ENCODE assay signal across 20 cellular contexts in the genomic region with DNA sequence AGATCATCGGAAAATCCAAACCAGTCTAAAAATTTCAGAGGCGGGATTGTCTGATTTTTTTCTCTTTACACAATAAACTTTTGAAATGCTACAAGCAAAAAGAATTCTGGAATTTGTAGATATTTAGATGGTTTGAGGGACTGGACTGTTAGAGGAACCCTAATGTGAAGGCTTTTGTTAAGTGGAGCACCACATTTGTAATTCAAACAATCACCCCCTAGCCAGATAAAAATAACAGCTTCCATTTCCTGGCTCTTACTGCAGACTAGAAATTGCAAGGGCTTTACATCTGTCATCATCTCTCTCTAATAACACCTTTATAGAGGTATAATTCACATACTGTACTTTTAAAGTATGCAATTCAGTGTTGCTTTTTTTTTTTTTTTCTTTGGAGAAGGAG. TPM values are rescaled to one million over a fixed set of nuclear protein-coding genes. Genes with fewer than 3 reads are reported as not detected.
DNase-seq lines count a peak whose midpoint lies in the region; ATAC-seq, FAIRE-seq and TF ChIP-seq lines count a peak whose summit lies in the region.
"Had no signal": no experiment of that assay in that cellular context is flagged by ENCODE, and none has a peak within 500 bp of the region (broad histone marks: within the 10 kb centered on the region; RNA-seq: fewer than 3 reads in every experiment).

No MANE protein-coding gene starts in this region.

- no peak overlapping the region for H2BK5ac ChIP-seq in H9 (ENCODE audit: insufficient read length, low read length)

- no peak overlapping the region for H4K91ac ChIP-seq in H9 (ENCODE audit: insufficient read length, low read depth, low read length)

- H3K36me3 Mint-ChIP-seq in H9 (ENCODE audit: insufficient read depth in 1 of 3, low read depth in 3 of 3) (peaks cover 5 to 9% (median 5%) of the 10 kb centered on the region in 3 experiments; a peak in 4 of 7 replicates), endothelial cell (ENCODE audit: low read depth, unreplicated experiment) (peaks cover 7% of the 10 kb centered on the region)
- H3K36me3 Mint-ChIP-seq in effector memory CD8-positive, alpha-beta T cell (ENCODE audit: insufficient read depth): peaks cover 17% of the 10 kb centered on the region
- H3K36me3 Mint-ChIP-seq: IgD-negative memory B cell had no signal

- H3K14ac ChIP-seq in H9 (ENCODE audit: insufficient read depth, low read length): no peak overlapping the region

- H2BK15ac ChIP-seq in H9 (ENCODE audit: low read depth, low read length): no peak overlapping the region

- no peaks in the 10 kb centered on the region for H3K79me1 ChIP-seq in H9 (ENCODE audit: insufficient read depth, low read depth, low read length, poor library complexity, severe bottlenecking)

- no peak overlapping the region for H3K4me3 ChIP-seq in NT2/D1 (ENCODE audit: insufficient read length, low read depth)
- H3K4me3 ChIP-seq in neuron (ENCODE audit: low read length): no peak overlapping the region

- H3K27ac Mint-ChIP-seq in H9 (peak overlapping the region; percentile 89 to 99 (median 98)), endothelial cell (ENCODE audit: unreplicated experiment) (peak overlapping the region; percentile 53)
- H3K27ac Mint-ChIP-seq in effector memory CD8-positive, alpha-beta T cell: no peak overlapping the region

- no peak for DNase-seq in H9
- DNase-seq in NT2/D1 (ENCODE audit: low read depth, low spot score): peak; percentile 52
- no peak for DNase-seq in endothelial cell (ENCODE audit: low spot score)
- no peak for DNase-seq in NCI-H1417 (lab: John Stamatoyannopoulos, UW)
- DNase-seq in NOMO-1 (lab: John Stamatoyannopoulos, UW; ENCODE audit: unreplicated experiment in 2 of 2): no peak
- DNase-seq in H54 (ENCODE audit: insufficient read length, low spot score): no peak
- DNase-seq in effector memory CD8-positive, alpha-beta T cell: no peak
- DNase-seq: AML-193, Calu3, DMS79, GOT3, NCI-H1436 treated with DMSO at 0.1 percent for 48 hours, NCI-H446, NCI-H774, SHP77 had no signal

- no peak overlapping the region for H2BK12ac ChIP-seq in H9 (ENCODE audit: insufficient read length, low read depth, low read length)

- H3K9me3 ChIP-seq in H9 (ENCODE audit: control insufficient read depth, low read depth, low read length) (no peaks in the 10 kb centered on the region), NT2/D1 (ENCODE audit: insufficient read depth, low read length) (no peaks in the 10 kb centered on the region), neuron (ENCODE audit: low read length) (no peaks in the 10 kb centered on the region)

- no peak for TF ChIP-seq POLR2A in H54 (IDR thresholded peaks at IDR 0.05; ENCODE audit: low read depth, low read length)

- H4K20me1 ChIP-seq in H9 (ENCODE audit: control insufficient read depth, insufficient read depth, insufficient read length): no peaks in the 10 kb centered on the region

- no peak overlapping the region for H3K18ac ChIP-seq in H9 (ENCODE audit: insufficient read length, low read depth, low read length)

- H2AK5ac ChIP-seq in H9 (ENCODE audit: insufficient read length, low read length): no peak overlapping the region

- no peak overlapping the region for H2BK20ac ChIP-seq in H9 (ENCODE audit: low read depth, low read length, poor library complexity, severe bottlenecking)

- H3K4me3 Mint-ChIP-seq in H9 (peak overlapping the region; percentile 8 to 55; a peak in 4 of 5 replicates), endothelial cell (ENCODE audit: unreplicated experiment) (no peak overlapping the region)
- H3K4me3 Mint-ChIP-seq in effector memory CD8-positive, alpha-beta T cell: no peak overlapping the region
- H3K4me3 Mint-ChIP-seq: IgD-negative memory B cell had no signal

- H2AFZ ChIP-seq in H9 (ENCODE audit: low read length) (no peak overlapping the region), neuron (ENCODE audit: low read depth, low read length) (peak overlapping the region; percentile 48)

- H3K4me1 Mint-ChIP-seq in H9 (peaks cover 49 to 52% of the 10 kb centered on the region in 2 experiments), endothelial cell (ENCODE audit: unreplicated experiment) (peaks cover 21% of the 10 kb centered on the region)
- H3K4me1 Mint-ChIP-seq in effector memory CD8-positive, alpha-beta T cell (ENCODE audit: low read depth in 2 of 2): peaks cover 15 to 19% of the 10 kb centered on the region in 2 donors

- peaks cover 7% of the 10 kb centered on the region for H3K36me3 ChIP-seq in NT2/D1 (ENCODE audit: insufficient read depth, insufficient read length, low read length)
- H3K36me3 ChIP-seq in neuron (ENCODE audit: insufficient read depth, low read length): no peaks in the 10 kb centered on the region

- peaks cover 11% of the 10 kb centered on the region for H3K79me2 ChIP-seq in H9 (ENCODE audit: insufficient read depth, low read length)

- no peak overlapping the region for H3K4me2 ChIP-seq in H9 (ENCODE audit: insufficient read depth, insufficient read length, low read length)

- no peak for FAIRE-seq in H54 (lab: Jason Lieb, UNC)
- FAIRE-seq: G401.6, GM12891, RCC 7860 had no signal

- no peak overlapping the region for H4K5ac ChIP-seq in H9 (ENCODE audit: insufficient read length, low read depth, low read length)

- H4K8ac ChIP-seq in H9 (replicated peaks; ENCODE audit: insufficient read length, low read depth, low read length): no peak overlapping the region

- H3K9ac ChIP-seq in H9 (ENCODE audit: extremely low read depth, insufficient read length, low read length) (no peak overlapping the region), NT2/D1 (ENCODE audit: insufficient read length, low read depth) (no peak overlapping the region)

- H3T11ph ChIP-seq in H9 (ENCODE audit: low read length): no peak overlapping the region

- no CpG with 5 or more reads among the region's 2 CpGs for WGBS in H9 (ENCODE audit: extremely low coverage, insufficient read length, low lambda C conversion rate)

- H2BK120ac ChIP-seq in H9 (ENCODE audit: low read depth, low read length, poor library complexity, severe bottlenecking): no peak overlapping the region

- no peak for ATAC-seq in effector memory CD8-positive, alpha-beta T cell (replicated peaks)

- H3K27me3 Mint-ChIP-seq in H9 (ENCODE audit: low read depth) (no peaks in the 10 kb centered on the region), endothelial cell (ENCODE audit: unreplicated experiment) (peaks cover 11% of the 10 kb centered on the region)
- no peaks in the 10 kb centered on the region for H3K27me3 Mint-ChIP-seq in effector memory CD8-positive, alpha-beta T cell

- no peak overlapping the region for H3K4ac ChIP-seq in H9 (ENCODE audit: low read depth, low read length)

- H3K23me2 ChIP-seq in H9 (ENCODE audit: insufficient read length, low read depth, low read length, poor library complexity, severe bottlenecking): peaks cover 12% of the 10 kb centered on the region

- H3K4me1 ChIP-seq in H9 (ENCODE audit: insufficient read depth, low read length): peaks cover 9% of the 10 kb centered on the region
- peaks cover 3% of the 10 kb centered on the region for H3K4me1 ChIP-seq in NT2/D1 (ENCODE audit: insufficient read depth, insufficient read length)
- peaks cover 20% of the 10 kb centered on the region for H3K4me1 ChIP-seq in neuron (ENCODE audit: insufficient read depth, low read length)

- H3K23ac ChIP-seq in H9 (ENCODE audit: insufficient read length, low read depth, low read length): no peak overlapping the region

- H3K9me3 Mint-ChIP-seq in H9 (peaks cover 2 to 3% of the 10 kb centered on the region in 2 experiments; a peak in 2 of 5 replicates), endothelial cell (ENCODE audit: unreplicated experiment) (no peaks in the 10 kb centered on the region)
- no peaks in the 10 kb centered on the region for H3K9me3 Mint-ChIP-seq in effector memory CD8-positive, alpha-beta T cell

- H3K27me3 ChIP-seq in H9 (ENCODE audit: insufficient read depth, low read length) (no peaks in the 10 kb centered on the region), NT2/D1 (ENCODE audit: insufficient read depth, insufficient read length) (no peaks in the 10 kb centered on the region), neuron (ENCODE audit: insufficient read depth, low read length) (no peaks in the 10 kb centered on the region)

- no peak for TF ChIP-seq CTCF in H9 (conservative IDR thresholded peaks at IDR 0.05)
- TF ChIP-seq CTCF in endothelial cell (IDR thresholded peaks at IDR 0.05; ENCODE audit: unreplicated experiment): no peak

- no peak overlapping the region for H3K56ac ChIP-seq in H9 (ENCODE audit: insufficient read length, low read depth, low read length)

- H3K27ac ChIP-seq in H9 (ENCODE audit: insufficient read length, low read depth, low read length): peak overlapping the region; percentile 80

RNA-seq across cellular contexts. Expression of a gene that starts 3.8 kb away (rescaled TPM):
- 119 and 120 TPM in 2 replicates for total RNA-seq in H9 (2021)
- total RNA-seq in endothelial cell (ENCODE audit: unreplicated experiment): 96.0 TPM

RNA-seq across cellular contexts. Expression of a gene that starts 27.3 kb away (rescaled TPM):
- 9.8 TPM in 2 replicates for total RNA-seq in H9 (2021)
- 1.6 TPM for total RNA-seq in endothelial cell (ENCODE audit: unreplicated experiment)

Comparison
In these comparisons a context has a peak if more than half of its experiments do, and no peak if none do; other contexts are left out.
1. H3K27ac Mint-ChIP-seq: peak in H9 (3 of 3) and endothelial cell (single experiment); none in effector memory CD8-positive, alpha-beta T cell (0 of 2).
2. H3K4me3 Mint-ChIP-seq: peak in H9 (2 of 2); none in endothelial cell (single experiment) and effector memory CD8-positive, alpha-beta T cell (0 of 2).